Comparison of ENCODE assay signal across 24 cellular contexts in genomic region chr16:20647736-20648135, GRCh38. TPM values are rescaled to one million over a fixed set of nuclear protein-coding genes. Genes with fewer than 3 reads are reported as not detected.
DNase-seq lines count a peak whose midpoint lies in the region; ATAC-seq and FAIRE-seq lines count a peak whose summit lies in the region.
"Had no signal": no experiment of that assay in that cellular context is flagged by ENCODE, and none has a peak within 500 bp of the region (broad histone marks: within the 10 kb centered on the region; RNA-seq: fewer than 3 reads in every experiment).

No MANE protein-coding gene starts in this region.

- no peak for ATAC-seq in GM18868 (IDR thresholded peaks at IDR 0.05; ENCODE audit: unreplicated experiment)

- WGBS in small intestine, 3 donors, result 54 to 81% (median 73%) methylated on average over 4 of the region's 4 CpGs

- DNase-seq in NCI-H510A treated with DMSO at 0.1 percent for 48 hours (lab: John Stamatoyannopoulos, UW) (peak; percentile 40), NCI-H510A (lab: John Stamatoyannopoulos, UW) (no peak), NCI-H82 (lab: John Stamatoyannopoulos, UW) (peak; percentile 69), small intestine (peak; percentile 46), NOMO-1 treated with DMSO at 0.1 percent for 48 hours (lab: John Stamatoyannopoulos, UW; ENCODE audit: unreplicated experiment) (no peak), NCI-H187 treated with DMSO at 0.1 percent for 48 hours (lab: John Stamatoyannopoulos, UW) (no peak)
- DNase-seq: 8988T; AML-193; C1 segment of cervical spinal cord; CD8-positive, alpha-beta memory T cell; EL; HCEC 1CT; Kasumi-1; MG63; NCI-H1417; NCI-H187; NCI-H2107; NCI-H2227 treated with DMSO at 0.1 percent for 48 hours; NCI-H526; SHP77 treated with DMSO at 0.1 percent for 48 hours had no signal

- H3K27me3 ChIP-seq in iPS-18a (ENCODE audit: control insufficient read depth, insufficient read depth, low read length) (no peaks in the 10 kb centered on the region), small intestine (ENCODE audit: control insufficient read depth in 2 of 2, insufficient read depth in 2 of 2, low read length in 2 of 2) (no peaks in the 10 kb centered on the region)
- H3K27me3 ChIP-seq: MG63 had no signal

- H3K36me3 ChIP-seq in iPS-18a (ENCODE audit: control insufficient read depth, low read depth, low read length) (no peaks in the 10 kb centered on the region), small intestine (ENCODE audit: control insufficient read depth in 2 of 2, insufficient read depth in 2 of 2, low read length in 2 of 2) (no peaks in the 10 kb centered on the region)
- H3K36me3 ChIP-seq: MG63 had no signal

- H3K27ac ChIP-seq in iPS-18a (ENCODE audit: low read length) (no peak overlapping the region), small intestine (ENCODE audit: low read depth in 1 of 2, low read length in 1 of 2) (no peak overlapping the region)
- H3K27ac ChIP-seq: RWPE1 had no signal

- FAIRE-seq in small intestine (lab: Jason Lieb, UNC), result no peak

- no peaks in the 10 kb centered on the region for H3K9me3 ChIP-seq in iPS-18a (ENCODE audit: control insufficient read depth, low read depth, low read length)
- no peaks in the 10 kb centered on the region for H3K9me3 ChIP-seq in small intestine (ENCODE audit: control insufficient read depth, low read depth)
- H3K9me3 ChIP-seq: MG63 had no signal

- H3K4me3 ChIP-seq in iPS-18a (ENCODE audit: low read length) (peak overlapping the region; percentile 12), small intestine (ENCODE audit: low read depth in 1 of 2, low read length in 2 of 2) (no peak overlapping the region)
- H3K4me3 ChIP-seq: MG63 had no signal

- H3K9ac ChIP-seq in iPS-18a (ENCODE audit: low read length), result no peak overlapping the region

- H3K4me1 ChIP-seq in iPS-18a (ENCODE audit: control insufficient read depth, low read depth, low read length) (peaks cover 22% of the 10 kb centered on the region), small intestine (ENCODE audit: control insufficient read depth in 2 of 2, insufficient read depth in 1 of 2, low read depth in 1 of 2, low read length in 1 of 2) (no peaks in the 10 kb centered on the region)

RNA-seq across cellular contexts. Expression of gene ACSM1, which starts 49.7 kb away (rescaled TPM):
- under 1 TPM in 2 of 3 donors, not detected in 1; 0.22 to 0.37 TPM for polyA plus RNA-seq in small intestine
- polyA plus RNA-seq: AG04450 had no signal

Comparison
In these comparisons a context has a peak if more than half of its experiments do, and no peak if none do; other contexts are left out.
1. DNase-seq: peak in NCI-H510A treated with DMSO at 0.1 percent for 48 hours (single experiment), NCI-H82 (single experiment) and small intestine (single experiment); none in NCI-H510A (single experiment), NOMO-1 treated with DMSO at 0.1 percent for 48 hours (single experiment) and NCI-H187 treated with DMSO at 0.1 percent for 48 hours (single experiment).